20 cellular contexts compared by ENCODE assay signal in the genomic region with DNA sequence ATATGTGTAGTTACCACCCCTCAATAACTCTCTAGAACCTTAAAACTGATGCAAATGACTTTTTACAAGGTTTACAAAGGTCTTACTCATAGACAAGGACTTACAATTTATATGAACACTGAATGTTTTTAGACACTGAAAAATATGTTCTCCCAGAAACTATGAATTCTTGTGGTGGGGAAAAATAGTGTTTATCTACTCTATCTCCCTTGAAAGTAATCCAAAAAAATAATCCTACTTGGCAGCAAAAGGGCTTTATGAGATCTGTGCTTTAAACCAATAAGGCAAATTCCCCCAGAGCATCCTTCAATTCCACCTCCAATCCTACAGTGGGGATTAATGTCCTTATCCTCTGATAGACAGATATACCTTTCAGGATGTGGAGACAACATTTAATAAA.
DNase-seq lines count a peak whose midpoint lies in the region; ATAC-seq, FAIRE-seq and TF ChIP-seq lines count a peak whose summit lies in the region.
"Had no signal": no experiment of that assay in that cellular context is flagged by ENCODE, and none has a peak within 500 bp of the region (broad histone marks: within the 10 kb centered on the region; RNA-seq: fewer than 3 reads in every experiment).

No MANE protein-coding gene starts in this region.

- no peak overlapping the region for H3K27ac ChIP-seq in right lobe of liver
- H3K27ac ChIP-seq: 22Rv1, SK-N-MC had no signal

- intact Hi-C loops in right lobe of liver (cut with DNase I) = no loop called here

- no peaks in the 10 kb centered on the region for H3K27me3 ChIP-seq in right lobe of liver

- FAIRE-seq in HTR-8/SVneo (lab: Jason Lieb, UNC) = no peak
- FAIRE-seq: GM12892 had no signal

- TF ChIP-seq CTCF in fibroblast of villous mesenchyme (IDR thresholded peaks at IDR 0.05; ENCODE audit: insufficient read depth, low read depth, low read length) = no peak
- TF ChIP-seq CTCF in right lobe of liver (IDR thresholded peaks at IDR 0.05) = no peak

- ATAC-seq in right lobe of liver (no peak), GM19351 (IDR thresholded peaks at IDR 0.05; ENCODE audit: unreplicated experiment) (no peak), HG02571 (IDR thresholded peaks at IDR 0.05; ENCODE audit: unreplicated experiment) (no peak)
- no peak for ATAC-seq in stimulated activated naive CD8-positive, alpha-beta T cell treated with anti-CD3 and anti-CD28 coated beads, Interleukin-15, amount 100 ng/mL, for 72 hours

- H3K4me3 Mint-ChIP-seq in stimulated activated naive CD8-positive, alpha-beta T cell treated with anti-CD3 and anti-CD28 coated beads, Interleukin-15, amount 100 ng/mL, for 72 hours = no peak overlapping the region
- H3K4me3 Mint-ChIP-seq: B cell; CD4-positive, alpha-beta T cell had no signal

- H3K4me3 ChIP-seq in fibroblast of villous mesenchyme (ENCODE audit: low read depth, low read length) (no peak overlapping the region), right lobe of liver (no peak overlapping the region)
- H3K4me3 ChIP-seq: HAP-1, SK-N-MC had no signal

- no peaks in the 10 kb centered on the region for H3K36me3 ChIP-seq in right lobe of liver
- H3K36me3 ChIP-seq: HAP-1 had no signal

- no peaks in the 10 kb centered on the region for H3K4me1 ChIP-seq in right lobe of liver
- H3K4me1 ChIP-seq: Caco-2, HAP-1 had no signal

- no peak for TF ChIP-seq POLR2A in right lobe of liver (IDR thresholded peaks at IDR 0.05)

- no peak overlapping the region for H3K27ac Mint-ChIP-seq in stimulated activated naive CD8-positive, alpha-beta T cell treated with anti-CD3 and anti-CD28 coated beads, Interleukin-15, amount 100 ng/mL, for 72 hours
- H3K27ac Mint-ChIP-seq: B cell; CD4-positive, alpha-beta T cell had no signal

- DNase-seq in A172 (ENCODE audit: low spot score) (peak; percentile 1), HTR-8/SVneo (ENCODE audit: insufficient read length, low spot score) (peak; percentile 5), amniotic epithelial cell (ENCODE audit: low read depth) (peak; percentile 56), fibroblast of villous mesenchyme (ENCODE audit: low read depth) (peak; percentile 1), right lobe of liver (no peak)
- no peak for DNase-seq in stimulated activated naive CD8-positive, alpha-beta T cell treated with anti-CD3 and anti-CD28 coated beads, Interleukin-15, amount 100 ng/mL, for 72 hours
- DNase-seq: Caco-2; CD4-positive, alpha-beta T cell; NCI-H1105; NCI-H2081; NCI-H2171 treated with DMSO at 0.1 percent for 48 hours; NCI-H446 treated with DMSO at 0.1 percent for 48 hours; Right ventricle myocardium superior had no signal

- no peaks in the 10 kb centered on the region for H3K4me1 Mint-ChIP-seq in stimulated activated naive CD8-positive, alpha-beta T cell treated with anti-CD3 and anti-CD28 coated beads, Interleukin-15, amount 100 ng/mL, for 72 hours
- H3K4me1 Mint-ChIP-seq: B cell had no signal

- H3K9me3 Mint-ChIP-seq in stimulated activated naive CD8-positive, alpha-beta T cell treated with anti-CD3 and anti-CD28 coated beads, Interleukin-15, amount 100 ng/mL, for 72 hours = peaks cover 5 to 22% of the 10 kb centered on the region in 2 donors

- no peaks in the 10 kb centered on the region for H3K27me3 Mint-ChIP-seq in stimulated activated naive CD8-positive, alpha-beta T cell treated with anti-CD3 and anti-CD28 coated beads, Interleukin-15, amount 100 ng/mL, for 72 hours
- H3K27me3 Mint-ChIP-seq: B cell; CD4-positive, alpha-beta T cell had no signal

- H3K9me3 ChIP-seq in right lobe of liver = no peaks in the 10 kb centered on the region
- H3K9me3 ChIP-seq: Caco-2, HAP-1 had no signal

Comparison
In these comparisons a context has a peak if more than half of its experiments do, and no peak if none do; other contexts are left out.
1. DNase-seq: peak in A172 (single experiment), HTR-8/SVneo (single experiment), amniotic epithelial cell (single experiment) and fibroblast of villous mesenchyme (single experiment); none in right lobe of liver (0 of 3) and stimulated activated naive CD8-positive, alpha-beta T cell treated with anti-CD3 and anti-CD28 coated beads, Interleukin-15, amount 100 ng/mL, for 72 hours (0 of 2).